22 cellular contexts compared by ENCODE assay signal in the genomic region with DNA sequence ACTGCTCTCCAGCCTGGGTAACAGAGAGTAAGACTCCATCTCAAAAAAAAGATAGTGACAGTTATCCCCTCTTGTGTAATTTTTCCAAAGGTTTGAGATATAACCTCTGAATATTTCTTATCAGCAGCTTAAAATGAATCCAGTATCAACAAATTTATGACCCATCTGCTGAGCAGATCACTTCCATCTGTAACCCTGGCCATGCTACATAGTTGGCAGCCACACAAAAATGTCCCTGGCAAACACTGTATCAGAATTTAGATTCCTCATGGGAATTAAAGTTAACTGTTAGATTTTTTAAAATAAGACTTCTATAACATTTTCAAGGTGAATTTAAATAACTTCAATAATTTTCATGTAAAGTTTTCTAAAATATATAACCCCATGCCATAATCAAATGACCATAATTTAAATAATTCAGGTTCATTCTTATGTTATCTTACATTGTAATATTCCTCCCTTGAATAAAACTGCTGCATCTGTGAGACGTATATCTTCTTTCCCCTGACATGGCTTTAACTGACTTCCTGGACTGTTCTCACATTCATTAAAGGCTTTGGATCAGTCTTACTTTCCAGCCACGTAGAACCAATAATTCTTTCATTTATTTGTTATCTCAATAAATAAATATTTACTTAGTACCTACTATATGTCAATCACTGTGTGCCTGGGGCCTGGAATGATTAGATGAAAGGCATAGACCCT. TPM values are rescaled to one million over a fixed set of nuclear protein-coding genes. Genes with fewer than 3 reads are reported as not detected.
DNase-seq lines count a peak whose midpoint lies in the region; ATAC-seq and TF ChIP-seq lines count a peak whose summit lies in the region.
"Had no signal": no experiment of that assay in that cellular context is flagged by ENCODE, and none has a peak within 500 bp of the region (broad histone marks: within the 10 kb centered on the region; RNA-seq: fewer than 3 reads in every experiment).

No MANE protein-coding gene starts in this region.

- TF ChIP-seq CTCF in HFFc6 (IDR thresholded peaks at IDR 0.05) = no peak
- no peak for TF ChIP-seq CTCF in fibroblast of the aortic adventitia (IDR thresholded peaks at IDR 0.05; ENCODE audit: insufficient read depth, low read length)
- no peak for TF ChIP-seq CTCF in lower lobe of right lung (IDR thresholded peaks at IDR 0.05)

- H3K9me3 Mint-ChIP-seq in HFFc6 = no peaks in the 10 kb centered on the region
- H3K9me3 Mint-ChIP-seq: naive B cell had no signal

- no peak for ATAC-seq in lower lobe of right lung

- H3K36me3 ChIP-seq in adipocyte (ENCODE audit: control insufficient read depth, insufficient read depth, low read length, severe bottlenecking) (no peaks in the 10 kb centered on the region), lower lobe of right lung (no peaks in the 10 kb centered on the region)
- H3K36me3 ChIP-seq: suprapubic skin had no signal

- H3K9me3 ChIP-seq in adipocyte (ENCODE audit: control insufficient read depth, low read length) (no peaks in the 10 kb centered on the region), lower lobe of right lung (no peaks in the 10 kb centered on the region)
- H3K9me3 ChIP-seq: suprapubic skin had no signal

- peak overlapping the region; percentile 34 for H3K9ac ChIP-seq in adipocyte (ENCODE audit: low read length)

- H3K4me3 ChIP-seq in adipocyte (ENCODE audit: low read length) (no peak overlapping the region), fibroblast of the aortic adventitia (ENCODE audit: low read depth, low read length) (no peak overlapping the region), lower lobe of right lung (no peak overlapping the region)
- H3K4me3 ChIP-seq: coronary artery, smooth muscle cell, suprapubic skin had no signal

- peak; percentile 60 for DNase-seq in AG20443 (ENCODE audit: low spot score)
- peak; percentile 28 for DNase-seq in HFFc6
- DNase-seq in adipocyte (ENCODE audit: low read depth) = peak; percentile 56
- DNase-seq in fibroblast of the aortic adventitia (ENCODE audit: low read depth) = peak; percentile 92
- no peak for DNase-seq in NCI-H748 (lab: John Stamatoyannopoulos, UW; ENCODE audit: unreplicated experiment)
- no peak for DNase-seq in lower lobe of right lung
- no peak for DNase-seq in NCI-H526 (lab: John Stamatoyannopoulos, UW)
- DNase-seq in NCI-H1092 (lab: John Stamatoyannopoulos, UW) = no peak
- DNase-seq: activated gamma-delta T cell, AML-193, aorta, H7, mammary epithelial cell, naive B cell, NCI-H1694, SIG-M5 had no signal

- intact Hi-C loops in lower lobe of right lung (cut with DNase I) = no loop called here

- H3K4me1 Mint-ChIP-seq in HFFc6 (ENCODE audit: low read depth) = peaks cover 29% of the 10 kb centered on the region

- no peaks in the 10 kb centered on the region; the same call in 1 of the 2 replicates for H3K27me3 Mint-ChIP-seq in HFFc6 (ENCODE audit: insufficient read depth)

- peaks cover 10% of the 10 kb centered on the region for H3K27me3 ChIP-seq in adipocyte (replicated peaks; ENCODE audit: control insufficient read depth, insufficient read depth, low read length)
- no peaks in the 10 kb centered on the region for H3K27me3 ChIP-seq in lower lobe of right lung (ENCODE audit: low read depth)
- H3K27me3 ChIP-seq: suprapubic skin had no signal

- H3K27ac Mint-ChIP-seq in HFFc6 = no peak overlapping the region; the same call in 1 of the 2 replicates
- H3K27ac Mint-ChIP-seq: naive B cell had no signal

- no peak overlapping the region for H3K27ac ChIP-seq in lower lobe of right lung
- H3K27ac ChIP-seq: coronary artery, suprapubic skin had no signal

- H3K4me3 Mint-ChIP-seq in HFFc6 = no peak overlapping the region
- H3K4me3 Mint-ChIP-seq: naive B cell had no signal

- no peaks in the 10 kb centered on the region for H3K36me3 Mint-ChIP-seq in HFFc6 (ENCODE audit: low read depth)
- H3K36me3 Mint-ChIP-seq: naive B cell had no signal

- peaks cover 18% of the 10 kb centered on the region for H3K4me1 ChIP-seq in adipocyte (ENCODE audit: control insufficient read depth, insufficient read depth, low read length)
- H3K4me1 ChIP-seq in lower lobe of right lung = peaks cover 7% of the 10 kb centered on the region

RNA-seq across cellular contexts. Expression of a gene that starts 5.3 kb away (rescaled TPM):
- total RNA-seq in HFFc6 (2021; fragmentation: NEBNext Ultra II Directional; extraction: Animal tissue kit (Norgen Biotek cat#: 25700)) = 10 to 100 TPM; 19.9 to 24.1 (median 23.7) TPM
- total RNA-seq in fibroblast of the aortic adventitia (ENCODE audit: low replicate concordance) = 20.0 and 25.2 TPM in 2 replicates
- total RNA-seq in lower lobe of right lung = 41.0 TPM

RNA-seq across cellular contexts. Expression of a gene that starts 25.9 kb away (rescaled TPM):
- 1 to 10 TPM in 2 of 6 experiments, under 1 TPM in 4; 0.37 to 2.7 (median 0.45) TPM for total RNA-seq in HFFc6 (2021; fragmentation: NEBNext Ultra II Directional; extraction: Animal tissue kit (Norgen Biotek cat#: 25700))
- 4.1 and 4.5 TPM in 2 replicates for total RNA-seq in fibroblast of the aortic adventitia (ENCODE audit: low replicate concordance)
- 6.5 TPM for total RNA-seq in lower lobe of right lung
- total RNA-seq: HT1080 had no signal

RNA-seq across cellular contexts. Expression of a gene that starts 25.9 kb away (rescaled TPM):
- under 1 TPM in 1 of 6 experiments, not detected in 5; 0.08 TPM for total RNA-seq in HFFc6 (2021; fragmentation: NEBNext Ultra II Directional; extraction: Animal tissue kit (Norgen Biotek cat#: 25700))
- total RNA-seq in fibroblast of the aortic adventitia (ENCODE audit: low replicate concordance) (under 0.01 TPM in 1 of 2 replicates, not detected in the other), lower lobe of right lung (not detected)
- total RNA-seq: aorta, HT1080, mammary epithelial cell, NCI-H460, posterior vena cava had no signal

RNA-seq across cellular contexts. Expression of a gene that starts 59.7 kb away (rescaled TPM):
- 10 to 100 TPM; 42.2 to 44.6 (median 43.5) TPM for total RNA-seq in HFFc6 (2021; fragmentation: NEBNext Ultra II Directional; extraction: Animal tissue kit (Norgen Biotek cat#: 25700))
- total RNA-seq in fibroblast of the aortic adventitia (ENCODE audit: low replicate concordance) = 45.0 and 78.7 TPM in 2 replicates
- total RNA-seq in lower lobe of right lung = 54.4 TPM

Comparison
In these comparisons a context has a peak if more than half of its experiments do, and no peak if none do; other contexts are left out.
1. DNase-seq: peak in AG20443 (single experiment), HFFc6 (single experiment), adipocyte (single experiment) and fibroblast of the aortic adventitia (single experiment); none in NCI-H748 (single experiment), lower lobe of right lung (single experiment), NCI-H526 (0 of 2) and NCI-H1092 (single experiment).